8 cellular contexts compared by ENCODE assay signal in genomic region chr11:128686745-128687177, GRCh38. TPM values are rescaled to one million over a fixed set of nuclear protein-coding genes. Genes with fewer than 3 reads are reported as not detected.
DNase-seq lines count a peak whose midpoint lies in the region; ATAC-seq, FAIRE-seq and TF ChIP-seq lines count a peak whose summit lies in the region.

No MANE protein-coding gene starts in this region.

- no peak for TF ChIP-seq POLR2A in stomach (IDR thresholded peaks at IDR 0.05)

- no peak overlapping the region for H3K27ac ChIP-seq in stomach

- peaks cover 28 to 62% (median 47%) of the 10 kb centered on the region in 4 donors for H3K4me1 ChIP-seq in stomach

- H3K27me3 ChIP-seq in bronchial epithelial cell (ENCODE audit: control insufficient read depth, insufficient read depth, low read length), result peaks cover 44% of the 10 kb centered on the region
- H3K27me3 ChIP-seq in stomach, result peaks cover 7 to 89% (median 78%) of the 10 kb centered on the region in 3 donors

- H3K27ac Mint-ChIP-seq in T-helper 17 cell, result no peak overlapping the region

- peaks cover 44% of the 10 kb centered on the region for H3K27me3 Mint-ChIP-seq in T-helper 17 cell

- peak overlapping the region; percentile 87 for H3K4me3 Mint-ChIP-seq in T-helper 17 cell

- peak overlapping the region; percentile 48 for H3K4me3 ChIP-seq in GM12865 (ENCODE audit: low read depth, low read length)
- H3K4me3 ChIP-seq in bronchial epithelial cell (ENCODE audit: low read depth, low read length), result peak overlapping the region; percentile 31
- peak overlapping the region; percentile 16 to 48 (median 33) for H3K4me3 ChIP-seq in stomach

- H3K9me3 ChIP-seq in T-helper 17 cell (ENCODE audit: control insufficient read depth, low read length, poor library complexity, severe bottlenecking) (no peaks in the 10 kb centered on the region), stomach (no peaks in the 10 kb centered on the region)

- DNase-seq in GM12865 (ENCODE audit: low read depth) (peak; percentile 61), T-helper 17 cell (peak; percentile 31 to 38 (median 36)), bronchial epithelial cell (ENCODE audit: low read depth) (peak; percentile 71), lung microvascular endothelial cell (ENCODE audit: low read depth in 2 of 2) (peak; percentile 56 to 61), stomach (peak; percentile 52), NCI-H2081 treated with DMSO at 0.1 percent for 48 hours (lab: John Stamatoyannopoulos, UW) (no peak)

- no peak for TF ChIP-seq EP300 in stomach (IDR thresholded peaks at IDR 0.05)

- intact Hi-C loops in stomach (cut with DNase I; ENCODE audit: low total_unique reads), result no loop called here

- H3K4me1 Mint-ChIP-seq in T-helper 17 cell, result peaks cover 33% of the 10 kb centered on the region

- H3K36me3 ChIP-seq in bronchial epithelial cell (ENCODE audit: control insufficient read depth, insufficient read depth, low read length) (no peaks in the 10 kb centered on the region), stomach (no peaks in the 10 kb centered on the region)

- no peak for TF ChIP-seq CTCF in GM12865 (IDR thresholded peaks at IDR 0.05; ENCODE audit: insufficient read depth, low read depth, low read length, missing control alignments)
- TF ChIP-seq CTCF in bronchial epithelial cell (IDR thresholded peaks at IDR 0.05; ENCODE audit: insufficient read depth, low read length, severe bottlenecking), result no peak
- TF ChIP-seq CTCF in stomach (IDR thresholded peaks at IDR 0.05), result no peak

- ATAC-seq in HG02588 (IDR thresholded peaks at IDR 0.05; ENCODE audit: unreplicated experiment) (peak; percentile 68), T-helper 17 cell (peak; percentile 85), HG02970 (IDR thresholded peaks at IDR 0.05; ENCODE audit: low FRiP score, unreplicated experiment) (no peak)

- no peaks in the 10 kb centered on the region for H3K36me3 Mint-ChIP-seq in T-helper 17 cell (ENCODE audit: low read depth)

- WGBS in stomach, 5 donors, result 1 to 2% (median 1%) methylated on average over 16 to 32 of the region's 32 CpGs

- no peak for FAIRE-seq in bronchial epithelial cell (lab: Jason Lieb, UNC)

RNA-seq across cellular contexts. Expression of gene FLI1, which starts 7.1 kb away (rescaled TPM):
- total RNA-seq in T-helper 17 cell (100 to 1,000 TPM; 113 to 117 TPM), bronchial epithelial cell (2.7 and 3.9 TPM in 2 replicates), lung microvascular endothelial cell (95.5 and 119 TPM in 2 replicates), stomach (10 to 100 TPM in 3 of 5 donors, 1 to 10 TPM in 1, under 1 TPM in 1; 0.87 to 39.7 (median 13.0) TPM)
- polyA plus RNA-seq in stomach, result 1 to 10 TPM; 2.4 to 4.0 (median 3.6) TPM
